Comparison of ENCODE assay signal across 9 cellular contexts in the genomic region with DNA sequence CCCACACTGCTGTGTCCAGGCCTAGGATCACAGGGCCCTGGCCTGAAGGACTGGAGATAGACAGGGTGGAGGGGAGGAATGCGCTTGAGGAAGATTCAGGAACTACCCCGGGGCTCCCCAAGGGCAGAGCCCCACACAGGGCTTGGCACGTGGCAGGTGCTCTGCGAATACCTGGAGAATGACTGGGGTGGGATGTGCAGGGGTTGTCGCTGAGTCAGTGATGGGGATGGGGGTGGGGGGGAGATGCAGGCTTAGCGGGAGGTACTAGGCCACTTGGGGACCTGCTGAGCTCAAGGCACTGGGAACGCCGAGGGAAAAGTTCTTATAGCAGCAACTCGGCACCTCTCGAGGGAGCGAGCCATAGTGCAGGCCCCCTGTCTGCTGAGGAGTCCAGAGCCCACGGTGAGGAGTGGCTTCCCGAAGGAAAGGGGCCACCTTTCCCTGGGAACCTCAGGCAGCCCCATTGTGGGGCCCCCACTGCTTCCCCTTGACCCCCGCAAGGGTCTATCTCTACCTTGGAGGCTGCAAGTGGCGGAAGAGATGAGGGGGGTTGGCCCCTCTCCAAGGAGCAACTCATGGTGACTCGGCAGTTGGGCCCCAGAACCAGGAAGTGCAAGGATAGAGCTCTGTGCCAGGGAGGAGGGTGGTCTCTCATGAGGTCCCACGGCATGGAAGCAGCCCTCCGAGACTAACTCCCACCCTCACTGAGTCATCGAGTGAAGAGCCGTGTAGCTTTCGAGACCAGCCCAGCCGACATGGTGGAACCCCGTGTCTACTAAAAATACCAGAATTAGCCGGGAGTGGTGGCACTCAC. TPM values are rescaled to one million over a fixed set of nuclear protein-coding genes. Genes with fewer than 3 reads are reported as not detected.
DNase-seq lines count a peak whose midpoint lies in the region; ATAC-seq and TF ChIP-seq lines count a peak whose summit lies in the region.
"Had no signal": no experiment of that assay in that cellular context is flagged by ENCODE, and none has a peak within 500 bp of the region (broad histone marks: within the 10 kb centered on the region; RNA-seq: fewer than 3 reads in every experiment).

No MANE protein-coding gene starts in this region.

- no peak overlapping the region for H3K9ac ChIP-seq in iPS-18a (ENCODE audit: low read length)

- DNase-seq in left ventricle myocardium superior, result peak; percentile 36
- no peak for DNase-seq in Right ventricle myocardium superior
- peak; percentile 52 for DNase-seq in UCSD-AML1 (lab: John Stamatoyannopoulos, UW; ENCODE audit: unreplicated experiment)
- peak; percentile 61 for DNase-seq in upper lobe of right lung
- no peak for DNase-seq in activated CD8-positive, alpha-beta T cell treated with anti-CD3 and anti-CD28 coated beads, Interleukin-2, amount 10 ng/mL, durations not matched to agents 7 days and 5 days
- no peak for DNase-seq in NOMO-1 (lab: John Stamatoyannopoulos, UW; ENCODE audit: unreplicated experiment in 2 of 2)
- no peak for DNase-seq in substantia nigra (lab: John Stamatoyannopoulos, UW)
- DNase-seq: Kasumi-1 had no signal

- no peak for TF ChIP-seq CTCF in upper lobe of right lung (IDR thresholded peaks at IDR 0.05)

- H3K9me3 ChIP-seq in iPS-18a (ENCODE audit: control insufficient read depth, low read depth, low read length), result no peaks in the 10 kb centered on the region
- no peaks in the 10 kb centered on the region for H3K9me3 ChIP-seq in upper lobe of right lung

- intact Hi-C loops in left ventricle myocardium superior (cut with micrococcal nuclease), result no loop called here
- intact Hi-C loops in Right ventricle myocardium superior (cut with DNase I), result no loop called here
- intact Hi-C loops in upper lobe of right lung (cut with DNase I), result no loop called here

- H3K27me3 ChIP-seq in iPS-18a (ENCODE audit: control insufficient read depth, insufficient read depth, low read length), result no peaks in the 10 kb centered on the region
- no peaks in the 10 kb centered on the region for H3K27me3 ChIP-seq in upper lobe of right lung

- no peaks in the 10 kb centered on the region for H3K36me3 Mint-ChIP-seq in activated CD8-positive, alpha-beta T cell treated with anti-CD3 and anti-CD28 coated beads, Interleukin-2, amount 10 ng/mL, durations not matched to agents 7 days and 5 days (ENCODE audit: low read depth)

- no peaks in the 10 kb centered on the region for H3K9me3 Mint-ChIP-seq in activated CD8-positive, alpha-beta T cell treated with anti-CD3 and anti-CD28 coated beads, Interleukin-2, amount 10 ng/mL, durations not matched to agents 7 days and 5 days (ENCODE audit: insufficient read depth)

- CTCF ChIA-PET in activated CD8-positive, alpha-beta T cell treated with anti-CD3 and anti-CD28 coated beads, Interleukin-2, amount 10 ng/mL, durations not matched to agents 7 days and 5 days (lab: Charles Lee), result interaction anchor here (0.7 to 1.9 kb wide), 4 partner anchors 11 to 184 kb away, joined by 3 to 4 read pairs (median 4); no protein-coding TSS in a partner anchor

- H3K4me1 ChIP-seq in iPS-18a (ENCODE audit: control insufficient read depth, low read depth, low read length) (peaks cover 5% of the 10 kb centered on the region), upper lobe of right lung (peaks cover 3% of the 10 kb centered on the region)

- H3K27ac ChIP-seq in iPS-18a (ENCODE audit: low read length), result peak overlapping the region; percentile 38
- H3K27ac ChIP-seq in upper lobe of right lung, result peak overlapping the region; percentile 24
- no peak overlapping the region for H3K27ac ChIP-seq in substantia nigra (ENCODE audit: low read depth, low read length, poor library complexity, severe bottlenecking)

- ATAC-seq in left ventricle myocardium superior (no peak), Right ventricle myocardium superior (ENCODE audit: poor library complexity) (no peak), upper lobe of right lung (peak; percentile 10)
- ATAC-seq in activated CD8-positive, alpha-beta T cell treated with anti-CD3 and anti-CD28 coated beads, Interleukin-2, amount 10 ng/mL, durations not matched to agents 7 days and 5 days, result no peak

- no peak overlapping the region for H3K4me3 Mint-ChIP-seq in activated CD8-positive, alpha-beta T cell treated with anti-CD3 and anti-CD28 coated beads, Interleukin-2, amount 10 ng/mL, durations not matched to agents 7 days and 5 days

- POLR2A ChIA-PET in activated CD8-positive, alpha-beta T cell treated with anti-CD3 and anti-CD28 coated beads, Interleukin-2, amount 10 ng/mL, durations not matched to agents 7 days and 5 days (lab: Charles Lee), result no interaction called here

- no peak overlapping the region for H3K27ac Mint-ChIP-seq in activated CD8-positive, alpha-beta T cell treated with anti-CD3 and anti-CD28 coated beads, Interleukin-2, amount 10 ng/mL, durations not matched to agents 7 days and 5 days

- H3K4me1 Mint-ChIP-seq in activated CD8-positive, alpha-beta T cell treated with anti-CD3 and anti-CD28 coated beads, Interleukin-2, amount 10 ng/mL, durations not matched to agents 7 days and 5 days (ENCODE audit: low read depth), result peaks cover 7% of the 10 kb centered on the region

- peaks cover 2% of the 10 kb centered on the region for H3K27me3 Mint-ChIP-seq in activated CD8-positive, alpha-beta T cell treated with anti-CD3 and anti-CD28 coated beads, Interleukin-2, amount 10 ng/mL, durations not matched to agents 7 days and 5 days (ENCODE audit: low read depth)

- no peaks in the 10 kb centered on the region for H3K36me3 ChIP-seq in iPS-18a (ENCODE audit: control insufficient read depth, low read depth, low read length)
- no peaks in the 10 kb centered on the region for H3K36me3 ChIP-seq in upper lobe of right lung

- H3K4me3 ChIP-seq in iPS-18a (ENCODE audit: low read length), result no peak overlapping the region
- no peak overlapping the region for H3K4me3 ChIP-seq in upper lobe of right lung

RNA-seq across cellular contexts. Expression of a gene that starts 33.1 kb away (rescaled TPM):
- total RNA-seq in left ventricle myocardium superior, result 5.1 TPM
- 6.7 TPM for total RNA-seq in Right ventricle myocardium superior
- 64.0 TPM for total RNA-seq in upper lobe of right lung
- total RNA-seq in activated CD8-positive, alpha-beta T cell treated with anti-CD3 and anti-CD28 coated beads, Interleukin-2, amount 10 ng/mL, durations not matched to agents 7 days and 5 days, result 1 to 10 TPM; 3.2 to 6.5 TPM

Comparison
In these comparisons a context has a peak if more than half of its experiments do, and no peak if none do; other contexts are left out.
1. DNase-seq: peak in left ventricle myocardium superior (single experiment), UCSD-AML1 (single experiment) and upper lobe of right lung (single experiment); none in Right ventricle myocardium superior (single experiment), activated CD8-positive, alpha-beta T cell treated with anti-CD3 and anti-CD28 coated beads, Interleukin-2, amount 10 ng/mL, durations not matched to agents 7 days and 5 days (single experiment), NOMO-1 (0 of 2) and substantia nigra (0 of 49).